In genomic region chr1:88873737-88874374, GRCh38 we compare ENCODE assay signal across 1 cellular context.
TF ChIP-seq lines count a peak whose summit lies in the region.

No MANE protein-coding gene starts in this region.

TF ChIP-seq in HepG2, 621 proteins besides CTCF, POLR2A, EP300 and RAD21:
- TF ChIP-seq CENPT (CRISPR knock-in tag; IDR thresholded peaks at IDR 0.05; ENCODE audit: low read depth), result no peak
- TF ChIP-seq, protein P1, sequence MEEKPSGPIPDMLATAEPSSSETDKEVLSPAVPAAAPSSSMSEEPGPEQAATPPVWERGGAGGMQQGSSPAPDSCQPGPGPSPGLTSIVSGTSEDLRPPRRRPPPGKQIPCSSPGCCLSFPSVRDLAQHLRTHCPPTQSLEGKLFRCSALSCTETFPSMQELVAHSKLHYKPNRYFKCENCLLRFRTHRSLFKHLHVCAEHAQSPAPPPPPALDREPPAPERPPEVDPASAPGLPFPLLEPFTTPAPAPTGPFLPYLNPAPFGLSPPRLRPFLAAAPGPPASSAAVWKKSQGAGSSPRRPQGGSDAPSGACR (CRISPR knock-in tag; IDR thresholded peaks at IDR 0.05), result no peak
- TF ChIP-seq TAF15 (IDR thresholded peaks at IDR 0.05; ENCODE audit: low read depth, low read length, poor library complexity, severe bottlenecking), result no peak
- no peak for TF ChIP-seq MYNN (CRISPR knock-in tag; IDR thresholded peaks at IDR 0.05; ENCODE audit: low read depth)
